In genomic region chr15:58951388-58952060, GRCh38 we compare ENCODE assay signal across 11 cellular contexts. TPM values are rescaled to one million over a fixed set of nuclear protein-coding genes. Genes with fewer than 3 reads are reported as not detected.
A peak's percentile ranks its signal among the peaks of the same experiment; 100 is the strongest.
DNase-seq lines count a peak whose midpoint lies in the region; ATAC-seq, FAIRE-seq and TF ChIP-seq lines count a peak whose summit lies in the region.
"Had no signal": no experiment of that assay in that cellular context is flagged by ENCODE, and none has a peak within 500 bp of the region (broad histone marks: within the 10 kb centered on the region; RNA-seq: fewer than 3 reads in every experiment).

No MANE protein-coding gene starts in this region.

- H3K4me3 Mint-ChIP-seq in activated T-cell treated with anti-CD3 and anti-CD28 coated beads, Interleukin-2, amount 50 U/mL, for 4 hours = no peak overlapping the region

- no peak for ATAC-seq in activated T-cell treated with anti-CD3 and anti-CD28 coated beads, Interleukin-2, amount 50 U/mL, for 4 hours

- H3K4me3 ChIP-seq in bronchial epithelial cell (ENCODE audit: low read depth, low read length) (peak overlapping the region; percentile 17), osteoblast (ENCODE audit: insufficient read depth, low read length) (no peak overlapping the region), sigmoid colon (no peak overlapping the region)

- H3K9me3 ChIP-seq in osteoblast (ENCODE audit: low read depth, low read length) = no peaks in the 10 kb centered on the region
- no peaks in the 10 kb centered on the region for H3K9me3 ChIP-seq in sigmoid colon

- H3K27me3 Mint-ChIP-seq in activated T-cell treated with anti-CD3 and anti-CD28 coated beads, Interleukin-2, amount 50 U/mL, for 4 hours (ENCODE audit: low read depth) = no peaks in the 10 kb centered on the region

- no peaks in the 10 kb centered on the region for H3K79me2 ChIP-seq in osteoblast (ENCODE audit: insufficient read depth, low read length)

- H3K36me3 ChIP-seq in bronchial epithelial cell (ENCODE audit: control insufficient read depth, insufficient read depth, low read length) (no peaks in the 10 kb centered on the region), osteoblast (ENCODE audit: insufficient read depth, low read length) (no peaks in the 10 kb centered on the region), sigmoid colon (no peaks in the 10 kb centered on the region)

- H3K4me1 Mint-ChIP-seq in activated T-cell treated with anti-CD3 and anti-CD28 coated beads, Interleukin-2, amount 50 U/mL, for 4 hours (ENCODE audit: low read depth) = peaks cover 8% of the 10 kb centered on the region

- no peak for TF ChIP-seq POLR2A in sigmoid colon (IDR thresholded peaks at IDR 0.05)

- no peak overlapping the region for H2AFZ ChIP-seq in osteoblast (ENCODE audit: low read length)

- H3K27ac ChIP-seq in osteoblast (ENCODE audit: low read depth, low read length) = no peak overlapping the region
- no peak overlapping the region for H3K27ac ChIP-seq in sigmoid colon

- H3K27me3 ChIP-seq in bronchial epithelial cell (ENCODE audit: control insufficient read depth, insufficient read depth, low read length) (no peaks in the 10 kb centered on the region), osteoblast (ENCODE audit: insufficient read depth, low read length) (no peaks in the 10 kb centered on the region), sigmoid colon (no peaks in the 10 kb centered on the region)

- FAIRE-seq in bronchial epithelial cell (lab: Jason Lieb, UNC) = no peak

- H3K4me1 ChIP-seq in osteoblast (ENCODE audit: insufficient read depth, low read length) = peaks cover 20% of the 10 kb centered on the region
- peaks cover 0 to 10% (median 3%) of the 10 kb centered on the region in 4 donors for H3K4me1 ChIP-seq in sigmoid colon

- intact Hi-C loops in sigmoid colon (cut with DNase I) = no loop called here

- no peaks in the 10 kb centered on the region for H3K9me3 Mint-ChIP-seq in activated T-cell treated with anti-CD3 and anti-CD28 coated beads, Interleukin-2, amount 50 U/mL, for 4 hours

- TF ChIP-seq CTCF in bronchial epithelial cell (IDR thresholded peaks at IDR 0.05; ENCODE audit: insufficient read depth, low read length, severe bottlenecking) = no peak
- no peak for TF ChIP-seq CTCF in osteoblast (IDR thresholded peaks at IDR 0.05; ENCODE audit: extremely low read depth, low read depth, low read length)
- TF ChIP-seq CTCF in sigmoid colon (IDR thresholded peaks at IDR 0.05) = no peak

- WGBS in sigmoid colon, 2 donors = 56 to 73% methylated on average over 5 of the region's 5 CpGs

- H3K36me3 Mint-ChIP-seq in activated T-cell treated with anti-CD3 and anti-CD28 coated beads, Interleukin-2, amount 50 U/mL, for 4 hours (ENCODE audit: insufficient read depth) = no peaks in the 10 kb centered on the region

- DNase-seq in DMS 273 (lab: John Stamatoyannopoulos, UW; ENCODE audit: unreplicated experiment) (peak; percentile 18), NCI-H1105 treated with DMSO at 0.1 percent for 48 hours (lab: John Stamatoyannopoulos, UW) (peak; percentile 90), bronchial epithelial cell (ENCODE audit: low read depth) (peak; percentile 91), osteoblast (ENCODE audit: insufficient read length, low spot score, missing footprints) (no peak), NCI-H524 (lab: John Stamatoyannopoulos, UW) (no peak), sigmoid colon (no peak)
- no peak for DNase-seq in activated T-cell treated with anti-CD3 and anti-CD28 coated beads, Interleukin-2, amount 50 U/mL, for 4 hours
- DNase-seq in stimulated activated CD4-positive, alpha-beta T cell treated with anti-CD3 and anti-CD28 coated beads, Interleukin-15, amount 100 ng/mL, for 24 hours = no peak
- DNase-seq: activated naive CD4-positive, alpha-beta T cell treated with Interleukin-2 at 50 U/mL for 16 hours; glutamatergic neuron; NCI-H1694 treated with DMSO at 0.1 percent for 48 hours had no signal

- H4K20me1 ChIP-seq in osteoblast (ENCODE audit: insufficient read depth, low read length) = no peaks in the 10 kb centered on the region

- TF ChIP-seq EP300 in sigmoid colon (IDR thresholded peaks at IDR 0.05) = no peak

- peak overlapping the region; percentile 44 for H3K4me2 ChIP-seq in osteoblast (ENCODE audit: insufficient read depth, low read length)

RNA-seq across cellular contexts. Expression of gene SLTM, which starts 18.0 kb away (rescaled TPM):
- total RNA-seq in bronchial epithelial cell (102 and 156 TPM in 2 replicates), osteoblast (71.3 and 77.8 TPM in 2 replicates), sigmoid colon (100 to 1,000 TPM in 2 of 4 donors, 10 to 100 TPM in 2; 83.5 to 107 (median 95.7) TPM)
- total RNA-seq in activated T-cell treated with anti-CD3 and anti-CD28 coated beads, Interleukin-2, amount 50 U/mL, for 4 hours = 100 to 1,000 TPM; 105 to 121 (median 120) TPM
- polyA plus RNA-seq in sigmoid colon = 10 to 100 TPM; 34.8 to 63.0 (median 45.5) TPM

RNA-seq across cellular contexts. Expression of gene RNF111, which starts 35.9 kb away (rescaled TPM):
- 14.5 and 15.2 TPM in 2 replicates for total RNA-seq in bronchial epithelial cell
- 21.4 and 27.4 TPM in 2 replicates for total RNA-seq in osteoblast
- total RNA-seq in activated T-cell treated with anti-CD3 and anti-CD28 coated beads, Interleukin-2, amount 50 U/mL, for 4 hours = 10 to 100 TPM; 22.6 to 25.0 (median 25.0) TPM
- total RNA-seq in sigmoid colon = 10 to 100 TPM; 15.0 to 28.6 (median 20.8) TPM
- polyA plus RNA-seq in sigmoid colon = 10 to 100 TPM in 1 of 3 donors, 1 to 10 TPM in 2; 7.6 to 13.8 (median 9.6) TPM

Comparison
In these comparisons a context has a peak if more than half of its experiments do, and no peak if none do; other contexts are left out.
1. DNase-seq: peak in DMS 273 (single experiment), NCI-H1105 treated with DMSO at 0.1 percent for 48 hours (single experiment) and bronchial epithelial cell (single experiment); none in osteoblast (single experiment), activated T-cell treated with anti-CD3 and anti-CD28 coated beads, Interleukin-2, amount 50 U/mL, for 4 hours (single experiment), NCI-H524 (0 of 2), stimulated activated CD4-positive, alpha-beta T cell treated with anti-CD3 and anti-CD28 coated beads, Interleukin-15, amount 100 ng/mL, for 24 hours (single experiment) and sigmoid colon (single experiment).